19 cellular contexts compared by ENCODE assay signal in genomic region chr11:16204261-16204660, GRCh38.
DNase-seq lines count a peak whose midpoint lies in the region; ATAC-seq and TF ChIP-seq lines count a peak whose summit lies in the region.
"Had no signal": no experiment of that assay in that cellular context is flagged by ENCODE, and none has a peak within 500 bp of the region (broad histone marks: within the 10 kb centered on the region; RNA-seq: fewer than 3 reads in every experiment).

No MANE protein-coding gene starts in this region.

- H3K36me3 ChIP-seq in cardiac muscle cell (no peaks in the 10 kb centered on the region), left ventricle myocardium inferior (no peaks in the 10 kb centered on the region), MG63 (no peaks in the 10 kb centered on the region), hepatocyte (replicated peaks; ENCODE audit: insufficient read depth, low read depth) (no peaks in the 10 kb centered on the region)
- H3K36me3 ChIP-seq: BLaER1 had no signal

- intact Hi-C loops in left ventricle myocardium inferior (cut with micrococcal nuclease): no loop called here

- H3K4me2 ChIP-seq in hepatocyte: peak overlapping the region; percentile 48
- H3K4me2 ChIP-seq: BLaER1, GM23338 had no signal

- H3K4me1 ChIP-seq in cardiac muscle cell (ENCODE audit: low read depth) (no peaks in the 10 kb centered on the region), left ventricle myocardium inferior (peaks cover 11% of the 10 kb centered on the region), hepatocyte (ENCODE audit: insufficient read depth) (no peaks in the 10 kb centered on the region)
- H3K4me1 ChIP-seq: BLaER1 had no signal

- WGBS in hepatocyte (ENCODE audit: low lambda C conversion rate, missing lambda C conversion rate): 74% methylated on average over 3 of the region's 3 CpGs

- H3K4me1 Mint-ChIP-seq in osteocyte (ENCODE audit: unreplicated experiment): peaks cover 14% of the 10 kb centered on the region
- H3K4me1 Mint-ChIP-seq: CD14-positive monocyte; CD4-positive, alpha-beta memory T cell; GM23338 had no signal

- H3K4me3 ChIP-seq in cardiac muscle cell (no peak overlapping the region), left ventricle myocardium inferior (no peak overlapping the region), MG63 (no peak overlapping the region), hepatocyte (no peak overlapping the region)
- H3K4me3 ChIP-seq: BLaER1, GM23338 had no signal

- H3K9me3 ChIP-seq in cardiac muscle cell (ENCODE audit: low read depth) (no peaks in the 10 kb centered on the region), left ventricle myocardium inferior (replicated peaks) (peaks cover 7% of the 10 kb centered on the region), MG63 (no peaks in the 10 kb centered on the region), hepatocyte (ENCODE audit: low read depth) (no peaks in the 10 kb centered on the region)
- H3K9me3 ChIP-seq: BLaER1 had no signal

- TF ChIP-seq CTCF in cardiac muscle cell (IDR thresholded peaks at IDR 0.05; ENCODE audit: low read depth, low read length): no peak
- TF ChIP-seq CTCF in left ventricle myocardium inferior (IDR thresholded peaks at IDR 0.05; ENCODE audit: borderline replicate concordance): no peak
- TF ChIP-seq CTCF in hepatocyte (IDR thresholded peaks at IDR 0.05; ENCODE audit: poor library complexity): no peak
- no peak for TF ChIP-seq CTCF in osteocyte (IDR thresholded peaks at IDR 0.05)

- no peaks in the 10 kb centered on the region for H3K27me3 ChIP-seq in cardiac muscle cell
- H3K27me3 ChIP-seq in left ventricle myocardium inferior (ENCODE audit: low read depth): no peaks in the 10 kb centered on the region
- no peaks in the 10 kb centered on the region for H3K27me3 ChIP-seq in MG63
- H3K27me3 ChIP-seq in hepatocyte: no peaks in the 10 kb centered on the region
- H3K27me3 ChIP-seq: BLaER1 had no signal

- no peak overlapping the region for H3K4me3 Mint-ChIP-seq in osteocyte (ENCODE audit: unreplicated experiment)
- H3K4me3 Mint-ChIP-seq: CD14-positive monocyte; CD4-positive, alpha-beta memory T cell; GM23338; HFFc6 had no signal

- H3K36me3 Mint-ChIP-seq in osteocyte (ENCODE audit: unreplicated experiment): no peaks in the 10 kb centered on the region
- H3K36me3 Mint-ChIP-seq: CD14-positive monocyte; CD4-positive, alpha-beta memory T cell had no signal

- H3K79me2 ChIP-seq in hepatocyte: no peaks in the 10 kb centered on the region

- H3K27me3 Mint-ChIP-seq in osteocyte (ENCODE audit: unreplicated experiment): no peaks in the 10 kb centered on the region
- H3K27me3 Mint-ChIP-seq: CD4-positive, alpha-beta memory T cell had no signal

- H3K9me2 ChIP-seq in hepatocyte (replicated peaks; ENCODE audit: insufficient read depth): no peaks in the 10 kb centered on the region

- no peak for ATAC-seq in HG03460 (IDR thresholded peaks at IDR 0.05; ENCODE audit: unreplicated experiment)
- ATAC-seq: GM23338, HCT116 had no signal

- peak; percentile 17 to 25 for DNase-seq in cardiac muscle cell (ENCODE audit: low read depth in 1 of 2, low spot score in 1 of 2)
- no peak for DNase-seq in left ventricle myocardium inferior
- DNase-seq in MG63: peak; percentile 8
- no peak for DNase-seq in hepatocyte (ENCODE audit: low spot score)
- no peak for DNase-seq in osteocyte (ENCODE audit: extremely low spot score, unreplicated experiment)
- no peak for DNase-seq in T-helper 1 cell
- DNase-seq in GOT3 (lab: John Stamatoyannopoulos, UW): no peak
- DNase-seq: 8988T; Calu3; CD4-positive, alpha-beta memory T cell; DMS79 treated with DMSO at 0.1 percent for 48 hours; GF-D8; H7; HFFc6 had no signal

- H4K20me1 ChIP-seq in hepatocyte (ENCODE audit: insufficient read depth, poor library complexity, severe bottlenecking): no peaks in the 10 kb centered on the region
- H4K20me1 ChIP-seq: BLaER1 had no signal

- H3K9me3 Mint-ChIP-seq in osteocyte (ENCODE audit: unreplicated experiment): peaks cover 4% of the 10 kb centered on the region
- H3K9me3 Mint-ChIP-seq: GM23338, HFFc6 had no signal

- H3K27ac ChIP-seq in cardiac muscle cell (no peak overlapping the region), left ventricle myocardium inferior (replicated peaks) (no peak overlapping the region), hepatocyte (no peak overlapping the region)
- H3K27ac ChIP-seq: BLaER1 had no signal

- peak overlapping the region; percentile 62 for H3K27ac Mint-ChIP-seq in osteocyte (ENCODE audit: unreplicated experiment)
- H3K27ac Mint-ChIP-seq: CD14-positive monocyte; CD4-positive, alpha-beta memory T cell; GM23338; HFFc6 had no signal

- no peak overlapping the region for H2AFZ ChIP-seq in hepatocyte
- H2AFZ ChIP-seq: GM23338 had no signal

Comparison
In these comparisons a context has a peak if more than half of its experiments do, and no peak if none do; other contexts are left out.
1. DNase-seq: peak in cardiac muscle cell (2 of 2) and MG63 (single experiment); none in left ventricle myocardium inferior (single experiment), hepatocyte (single experiment), osteocyte (single experiment), T-helper 1 cell (0 of 5) and GOT3 (single experiment).